In the genomic region with DNA sequence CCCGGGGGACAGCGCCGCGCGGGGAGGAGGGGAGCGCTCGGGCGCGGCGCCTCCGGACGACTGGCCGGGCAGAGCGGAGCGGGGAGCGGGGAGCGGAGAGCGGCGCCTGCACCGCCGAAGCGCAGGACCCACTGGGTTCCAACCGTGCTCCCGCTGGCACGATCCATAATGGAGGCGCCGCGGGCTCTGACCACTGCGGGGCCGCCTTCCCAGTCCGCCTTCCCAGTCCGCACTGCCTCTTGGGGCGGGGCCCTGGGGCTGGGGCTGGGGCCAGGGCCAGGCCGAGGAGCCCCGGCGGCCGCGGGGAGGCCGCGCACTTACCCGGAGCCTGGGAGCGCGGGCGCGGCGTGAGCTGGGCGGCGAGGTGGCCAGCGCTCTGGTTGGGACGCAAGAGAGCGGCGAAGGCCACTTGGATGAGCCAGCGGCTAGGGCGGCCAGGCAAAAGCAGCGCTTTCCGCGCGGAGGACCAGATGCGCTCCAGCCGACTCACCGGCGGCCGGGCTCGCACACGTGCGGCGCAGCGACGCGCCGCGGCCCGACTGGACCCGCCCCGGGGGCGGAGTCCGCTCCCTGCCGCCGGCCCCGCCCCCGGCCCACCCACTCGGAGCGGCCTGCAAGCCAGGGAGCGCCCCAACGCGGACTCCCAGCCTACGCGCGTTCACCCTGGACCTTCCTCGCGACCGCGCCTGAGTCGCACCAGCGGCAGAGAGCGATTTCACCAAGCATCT, we compare ENCODE assay signal across 8 cellular contexts. TPM values are rescaled to one million over a fixed set of nuclear protein-coding genes. Genes with fewer than 3 reads are reported as not detected.
DNase-seq lines count a peak whose midpoint lies in the region; ATAC-seq and TF ChIP-seq lines count a peak whose summit lies in the region.

A gene with protein sequence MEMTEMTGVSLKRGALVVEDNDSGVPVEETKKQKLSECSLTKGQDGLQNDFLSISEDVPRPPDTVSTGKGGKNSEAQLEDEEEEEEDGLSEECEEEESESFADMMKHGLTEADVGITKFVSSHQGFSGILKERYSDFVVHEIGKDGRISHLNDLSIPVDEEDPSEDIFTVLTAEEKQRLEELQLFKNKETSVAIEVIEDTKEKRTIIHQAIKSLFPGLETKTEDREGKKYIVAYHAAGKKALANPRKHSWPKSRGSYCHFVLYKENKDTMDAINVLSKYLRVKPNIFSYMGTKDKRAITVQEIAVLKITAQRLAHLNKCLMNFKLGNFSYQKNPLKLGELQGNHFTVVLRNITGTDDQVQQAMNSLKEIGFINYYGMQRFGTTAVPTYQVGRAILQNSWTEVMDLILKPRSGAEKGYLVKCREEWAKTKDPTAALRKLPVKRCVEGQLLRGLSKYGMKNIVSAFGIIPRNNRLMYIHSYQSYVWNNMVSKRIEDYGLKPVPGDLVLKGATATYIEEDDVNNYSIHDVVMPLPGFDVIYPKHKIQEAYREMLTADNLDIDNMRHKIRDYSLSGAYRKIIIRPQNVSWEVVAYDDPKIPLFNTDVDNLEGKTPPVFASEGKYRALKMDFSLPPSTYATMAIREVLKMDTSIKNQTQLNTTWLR (minus strand): TSS at position 541 of the 728 bp plus-strand sequence. CDS start 13,759 bp downstream, outside the sequence.

- H3K9me3 ChIP-seq in SK-N-SH (no peaks in the 10 kb centered on the region), thymus (ENCODE audit: control insufficient read depth) (no peaks in the 10 kb centered on the region)

- H3K4me1 Mint-ChIP-seq in osteocyte (ENCODE audit: unreplicated experiment), result peaks cover 9% of the 10 kb centered on the region

- TF ChIP-seq CTCF in SK-N-SH (IDR thresholded peaks at IDR 0.05) (no peak; the same call in 1 of the 2 replicates), osteocyte (IDR thresholded peaks at IDR 0.05) (no peak)

- H3K27ac Mint-ChIP-seq in activated naive CD4-positive, alpha-beta T cell treated with anti-CD3 and anti-CD28 coated beads, Interleukin-2, amount 50 U/mL, for 72 hours, result peak within 1 kb of the TSS; percentile 88 to 95
- H3K27ac Mint-ChIP-seq in osteocyte (ENCODE audit: unreplicated experiment), result peak within 1 kb of the TSS; percentile 95

- ATAC-seq in activated naive CD4-positive, alpha-beta T cell treated with anti-CD3 and anti-CD28 coated beads, Interleukin-2, amount 50 U/mL, for 72 hours, result peak; percentile 91

- H3K79me2 ChIP-seq in SK-N-SH (ENCODE audit: insufficient read depth), result peaks cover 47% of the 10 kb centered on the region

- H3K9me2 ChIP-seq in SK-N-SH, result no peaks in the 10 kb centered on the region

- H3F3A ChIP-seq in SK-N-SH (replicated peaks; ENCODE audit: insufficient read depth), result peaks cover 14% of the 10 kb centered on the region

- POLR2A ChIA-PET in HEK293T (lab: Yijun Ruan, JAX), result interaction anchor here (1.3 to 3.5 kb wide), 2 partner anchors 9 to 10 kb away, joined by 3 to 16 read pairs; a partner anchor contains a TSS
- POLR2A ChIA-PET in SK-N-SH (lab: Yijun Ruan, JAX), result interaction anchor here (1.3 kb wide), 1 partner anchor 10 kb away, joined by 5 read pairs; a partner anchor contains a TSS

- H3K4me2 ChIP-seq in SK-N-SH, result peak within 1 kb of the TSS; percentile 92

- H3K4me1 ChIP-seq in SK-N-SH (ENCODE audit: control insufficient read depth in 1 of 2, insufficient read depth in 2 of 2, low read depth in 1 of 2, low read length in 1 of 2) (peaks cover 3 to 5% of the 10 kb centered on the region in 2 experiments; a peak in 1 of 4 replicates), thymus (ENCODE audit: control insufficient read depth, insufficient read depth, low read length) (peaks cover 4% of the 10 kb centered on the region)

- peak within 1 kb of the TSS; percentile 95 for H2AFZ ChIP-seq in SK-N-SH (ENCODE audit: low read depth)

- H3K4me3 ChIP-seq in SK-N-SH (ENCODE audit: low read depth in 2 of 2, low read length in 1 of 2) (peak within 1 kb of the TSS; percentile 61 to 90), thymus (ENCODE audit: low read length) (peak within 1 kb of the TSS; percentile 59)

- CTCF ChIA-PET in HEK293T (lab: Yijun Ruan, JAX) (interaction anchor here (1.0 kb wide), 1 partner anchor 10 kb away, joined by 3 read pairs; a partner anchor contains a TSS), SK-N-SH (lab: Yijun Ruan, JAX) (interaction anchor here (1.0 kb wide), 1 partner anchor 8 kb away, joined by 3 read pairs; no protein-coding TSS in a partner anchor)

- no peaks in the 10 kb centered on the region for H3K9me3 Mint-ChIP-seq in activated naive CD4-positive, alpha-beta T cell treated with anti-CD3 and anti-CD28 coated beads, Interleukin-2, amount 50 U/mL, for 72 hours
- no peaks in the 10 kb centered on the region for H3K9me3 Mint-ChIP-seq in osteocyte (ENCODE audit: unreplicated experiment)

- 0% methylated on average over 34 of the region's 96 CpGs for WGBS in SK-N-SH (ENCODE audit: low lambda C conversion rate)
- WGBS in thymus, result under 1% methylated on average over 96 of the region's 96 CpGs

- H3K27ac ChIP-seq in SK-N-SH (ENCODE audit: low read depth in 2 of 2, low read length in 1 of 2) (peak within 1 kb of the TSS; percentile 79 to 81), thymus (ENCODE audit: low read depth) (peak within 1 kb of the TSS; percentile 84)

- H3K27me3 Mint-ChIP-seq in osteocyte (ENCODE audit: unreplicated experiment), result peaks cover under 1% of the 10 kb centered on the region

- H3K36me3 Mint-ChIP-seq in activated naive CD4-positive, alpha-beta T cell treated with anti-CD3 and anti-CD28 coated beads, Interleukin-2, amount 50 U/mL, for 72 hours, result peaks cover 9 to 12% of the 10 kb centered on the region in 2 donors
- no peaks in the 10 kb centered on the region for H3K36me3 Mint-ChIP-seq in osteocyte (ENCODE audit: unreplicated experiment)

- TF ChIP-seq RAD21 in SK-N-SH (IDR thresholded peaks at IDR 0.05; ENCODE audit: low read length), result no peak; the same call in 1 of the 2 replicates

- DNase-seq in GM04504 (ENCODE audit: low read depth) (peak; percentile 83), HEK293T (ENCODE audit: extremely low spot score) (peak; percentile 94), MV-4-11 (lab: John Stamatoyannopoulos, UW) (peak; percentile 74), SK-N-SH (peak; percentile 99), glomerular visceral epithelial cell (ENCODE audit: extremely low spot score) (peak; percentile 90), osteocyte (ENCODE audit: extremely low spot score, unreplicated experiment) (peak; percentile 93)
- DNase-seq in activated naive CD4-positive, alpha-beta T cell treated with anti-CD3 and anti-CD28 coated beads, Interleukin-2, amount 50 U/mL, for 72 hours (ENCODE audit: low spot score in 2 of 2), result peak; percentile 75 to 87

- H3K36me3 ChIP-seq in SK-N-SH (replicated peaks in 1 of 2; ENCODE audit: control insufficient read depth in 1 of 2, insufficient read depth in 2 of 2, low read length in 1 of 2) (peaks cover 0 to 4% of the 10 kb centered on the region in 2 experiments), thymus (ENCODE audit: control insufficient read depth, insufficient read depth) (no peaks in the 10 kb centered on the region)

- 0 out of 2 replicates have a peak, but pooled peaks cover 3% of the 10 kb centered on the region for H4K20me1 ChIP-seq in SK-N-SH (ENCODE audit: insufficient read depth)

- TF ChIP-seq EP300 in SK-N-SH (IDR thresholded peaks at IDR 0.05; ENCODE audit: borderline replicate concordance in 1 of 2, low read depth in 1 of 2, low read length in 1 of 2), result no peak

- H3K4me3 Mint-ChIP-seq in osteocyte (ENCODE audit: unreplicated experiment), result peak within 1 kb of the TSS; percentile 97

- peak within 1 kb of the TSS; percentile 87 for H3K9ac ChIP-seq in SK-N-SH

- no peaks in the 10 kb centered on the region for H3K27me3 ChIP-seq in SK-N-SH (ENCODE audit: insufficient read depth)
- no peaks in the 10 kb centered on the region for H3K27me3 ChIP-seq in thymus (ENCODE audit: control insufficient read depth, insufficient read depth)

TF ChIP-seq in HEK293T, 16 proteins besides CTCF, POLR2A, EP300 and RAD21:
- no peak for TF ChIP-seq ZNF384 (IDR thresholded peaks at IDR 0.05)
- no peak for TF ChIP-seq SP1 (IDR thresholded peaks at IDR 0.05)
- no peak for TF ChIP-seq HDGF (IDR thresholded peaks at IDR 0.05; ENCODE audit: borderline replicate concordance)
- TF ChIP-seq CTBP1 (IDR thresholded peaks at IDR 0.05; ENCODE audit: borderline replicate concordance), result no peak
- TF ChIP-seq FOXK2 (IDR thresholded peaks at IDR 0.05), result no peak
- no peak for TF ChIP-seq SUZ12 (IDR thresholded peaks at IDR 0.05)
- no peak for TF ChIP-seq ELF4 (IDR thresholded peaks at IDR 0.05)
- TF ChIP-seq, protein P1, sequence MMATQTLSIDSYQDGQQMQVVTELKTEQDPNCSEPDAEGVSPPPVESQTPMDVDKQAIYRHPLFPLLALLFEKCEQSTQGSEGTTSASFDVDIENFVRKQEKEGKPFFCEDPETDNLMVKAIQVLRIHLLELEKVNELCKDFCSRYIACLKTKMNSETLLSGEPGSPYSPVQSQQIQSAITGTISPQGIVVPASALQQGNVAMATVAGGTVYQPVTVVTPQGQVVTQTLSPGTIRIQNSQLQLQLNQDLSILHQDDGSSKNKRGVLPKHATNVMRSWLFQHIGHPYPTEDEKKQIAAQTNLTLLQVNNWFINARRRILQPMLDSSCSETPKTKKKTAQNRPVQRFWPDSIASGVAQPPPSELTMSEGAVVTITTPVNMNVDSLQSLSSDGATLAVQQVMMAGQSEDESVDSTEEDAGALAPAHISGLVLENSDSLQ (IDR thresholded peaks at IDR 0.05), result no peak

TF ChIP-seq in SK-N-SH, 30 proteins besides CTCF, POLR2A, EP300 and RAD21 (continues in another document):
- TF ChIP-seq POLR2AphosphoS5 (IDR thresholded peaks at IDR 0.05; ENCODE audit: low read depth, low read length) (peak; percentile 97), YY1 (IDR thresholded peaks at IDR 0.05; ENCODE audit: low read depth) (peak; percentile 58; the same call in 1 of the 2 replicates), NRF1 (IDR thresholded peaks at IDR 0.05; ENCODE audit: low read depth, low read length) (peak; percentile 54)

RNA-seq across cellular contexts. Expression of the gene that starts here (rescaled TPM):
- polyA plus RNA-seq in SK-N-SH (2012; rRNA removed), result 18.8 and 22.6 TPM in 2 replicates
- 23.2 and 24.3 TPM in 2 replicates for polyA plus RNA-seq in SK-N-SH (2012; cell fraction: cytosol; rRNA removed)
- polyA plus RNA-seq in SK-N-SH (2012; cell fraction: nucleus; rRNA removed), result 30.1 and 38.2 TPM in 2 replicates
- total RNA-seq in activated naive CD4-positive, alpha-beta T cell treated with anti-CD3 and anti-CD28 coated beads, Interleukin-2, amount 50 U/mL, for 72 hours, result 10 to 100 TPM in 1 of 2 donors, 1 to 10 TPM in 1; 8.0 to 32.3 TPM
- 15.9 and 18.5 TPM in 2 replicates for total RNA-seq in osteocyte
- 3.7 TPM for polyA plus RNA-seq in thymus

Comparison
In these comparisons a context has a peak if more than half of its experiments do, and no peak if none do; other contexts are left out.
1. Peak in every context shown above with its lines: DNase-seq, ATAC-seq, H3K4me3 ChIP-seq and H3K27ac ChIP-seq.